Comparison of ENCODE assay signal across 1 cellular context in genomic region chr12:30823140-30823669, GRCh38.
TF ChIP-seq lines count a peak whose summit lies in the region.

No MANE protein-coding gene starts in this region.

TF ChIP-seq in WTC11, 78 proteins besides CTCF, POLR2A, EP300 and RAD21 (continued from another document):
- TF ChIP-seq NFYB (CRISPR knock-in tag; conservative IDR thresholded peaks at IDR 0.05; ENCODE audit: low read depth) = no peak
- TF ChIP-seq CDX4 (CRISPR knock-in tag; IDR thresholded peaks at IDR 0.05; ENCODE audit: borderline replicate concordance) = no peak
- TF ChIP-seq ZNF423 (CRISPR knock-in tag; IDR thresholded peaks at IDR 0.05) = peak; percentile 23; the same call in 1 of the 2 replicates
- no peak for TF ChIP-seq TP53 (CRISPR knock-in tag; IDR thresholded peaks at IDR 0.05)
